In genomic region chr6:47762502-47762901, GRCh38 we compare ENCODE assay signal across 29 cellular contexts. TPM values are rescaled to one million over a fixed set of nuclear protein-coding genes. Genes with fewer than 3 reads are reported as not detected.
"Had no signal": no experiment of that assay in that cellular context is flagged by ENCODE, and none has a peak within 500 bp of the region (broad histone marks: within the 10 kb centered on the region; RNA-seq: fewer than 3 reads in every experiment).

No MANE protein-coding gene starts in this region.

- H3K9ac ChIP-seq: KMS-11, SK-N-SH had no signal

- H3K27ac ChIP-seq: HL-60, KMS-11, RWPE1 had no signal

- FAIRE-seq: HTR-8/SVneo, K562 had no signal

- ATAC-seq: K562, Panc1, PC-3, T-cell had no signal

- DNase-seq: Kasumi-1, MM.1S, NCI-H1092 treated with DMSO at 0.1 percent for 48 hours, NCI-H1436, NCI-H187, NCI-H2029, NCI-H2081 treated with DMSO at 0.1 percent for 48 hours, NCI-H2171, NCI-H226, NCI-H446, NCI-H510A, NCI-H524 treated with DMSO at 0.1 percent for 48 hours, NCI-H69, NCI-H774, PC-3, SHP77, SK-N-SH, SW 1271, T-cell had no signal

- H3K9me3 ChIP-seq: SK-N-SH had no signal

- H3K4me2 ChIP-seq: KMS-11, SK-N-SH had no signal

- H3K4me3 ChIP-seq: K562 had no signal

RNA-seq across cellular contexts. Expression of gene OPN5, which starts 19.3 kb away (rescaled TPM):
- total RNA-seq: K562, M059J, OCI-LY7, PC-3, SK-MEL-5, T-cell had no signal
- polyA plus RNA-seq: IgD-negative memory B cell, K562, SK-N-SH had no signal
